22 cellular contexts compared by ENCODE assay signal in the genomic region with DNA sequence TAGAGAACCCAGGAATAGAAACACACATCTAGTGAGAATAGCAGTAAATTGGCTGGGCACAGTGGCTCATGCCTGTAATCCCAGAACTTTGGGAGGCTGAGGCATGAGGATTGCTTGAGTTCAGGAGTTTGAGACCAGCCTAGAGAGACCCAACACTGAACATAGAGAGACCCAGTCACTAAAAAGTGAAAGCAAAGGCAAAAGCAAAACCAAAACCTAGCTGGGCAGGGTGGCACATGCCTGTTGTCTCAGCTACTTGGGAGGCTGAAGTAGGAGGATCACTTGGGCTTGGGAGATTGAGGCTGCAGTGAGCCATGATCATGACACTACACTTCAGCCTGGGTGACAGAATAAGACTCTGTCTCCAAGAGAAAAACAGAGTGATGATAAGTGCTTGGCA.
"Had no signal": no experiment of that assay in that cellular context is flagged by ENCODE, and none has a peak within 500 bp of the region (broad histone marks: within the 10 kb centered on the region; RNA-seq: fewer than 3 reads in every experiment).

No MANE protein-coding gene starts in this region.

- H3K4me1 ChIP-seq: foreskin keratinocyte, testis, tibial nerve, upper lobe of right lung had no signal

- H2AFZ ChIP-seq: neural progenitor cell had no signal

- H3K27me3 ChIP-seq: foreskin keratinocyte, ovary, testis, tibial nerve, upper lobe of right lung had no signal

- H3K4me2 ChIP-seq: neural progenitor cell had no signal

- H3K27ac ChIP-seq: coronary artery, foreskin keratinocyte, neural progenitor cell, ovary, testis, tibial nerve, upper lobe of right lung had no signal

- H3K9me3 ChIP-seq: ovary, testis, tibial nerve, upper lobe of right lung had no signal

- H3K36me3 ChIP-seq: neural progenitor cell, ovary, tibial nerve, upper lobe of right lung had no signal

- ATAC-seq: foreskin keratinocyte; left colon; left ventricle myocardium superior; natural killer cell treated with Interleukin-12 subunit alpha and Interleukin-12 subunit beta and Interleukin-15 and Interleukin-18, amount 100 ng/mL, for 72 hours; right cardiac atrium; stimulated activated effector memory CD8-positive, alpha-beta T cell treated with anti-CD3 and anti-CD28 coated beads, Interleukin-12 subunit alpha, Interleukin-12 subunit beta, amount 100 ng/mL, for 72 hours; upper lobe of right lung had no signal

- H3K4me3 ChIP-seq: coronary artery, lung, neural progenitor cell, ovary, testis, tibial nerve, upper lobe of right lung had no signal

- DNase-seq: effector CD4-positive, alpha-beta T cell; endodermal cell; erythroblast; foreskin keratinocyte; kidney; left colon; left ventricle myocardium superior; mesenchymal stem cell; midbrain; nucleus accumbens; ovary; right cardiac atrium; stimulated activated CD4-positive, alpha-beta T cell treated with anti-CD3 and anti-CD28 coated beads, Interleukin-4, amount 100 ng/mL, for 1 hour; stimulated activated CD8-positive, alpha-beta memory T cell treated with anti-CD3 and anti-CD28 coated beads, Interleukin-4, amount 100 ng/mL, for 48 hours; testis; upper lobe of right lung had no signal

- H3K9ac ChIP-seq: neural progenitor cell had no signal
